33 cellular contexts compared by ENCODE assay signal in genomic region chr15:86066174-86066829, GRCh38. TPM values are rescaled to one million over a fixed set of nuclear protein-coding genes. Genes with fewer than 3 reads are reported as not detected.
"Had no signal": no experiment of that assay in that cellular context is flagged by ENCODE, and none has a peak within 500 bp of the region (broad histone marks: within the 10 kb centered on the region; RNA-seq: fewer than 3 reads in every experiment).

No MANE protein-coding gene starts in this region.

- ATAC-seq: naive thymus-derived CD8-positive, alpha-beta T cell; pancreas; right cardiac atrium; right lobe of liver; stimulated activated memory B cell treated with anti-CD40 and anti-IgM and Interleukin-4, amounts not matched to agents 10 μg/mL and 1 μg/mL and 100 μg/mL, for 72 hours; stimulated activated naive CD8-positive, alpha-beta T cell treated with anti-CD3 and anti-CD28 coated beads, Interleukin-15, amount 100 ng/mL, for 72 hours; stimulated activated naive CD8-positive, alpha-beta T cell treated with anti-CD3 and anti-CD28 coated beads, Interleukin-15, Interleukin-2, amounts not matched to agents 100 U/mL and 50 U/mL, for 24 hours; upper lobe of right lung had no signal

- H3K4me3 ChIP-seq: pancreas, prostate gland, right lobe of liver, sigmoid colon, skin epidermis, smooth muscle cell, spleen, suprapubic skin, testis, tibial artery, transverse colon, upper lobe of right lung, uterus had no signal

- H3K4me2 ChIP-seq: smooth muscle cell had no signal

- H3K9me3 ChIP-seq: pancreas, prostate gland, right lobe of liver, suprapubic skin, testis, tibial artery, transverse colon, upper lobe of right lung, uterus had no signal

- DNase-seq: naive B cell; naive thymus-derived CD8-positive, alpha-beta T cell; nephron progenitor cell; pancreas; right cardiac atrium; right lobe of liver; sigmoid colon; spleen; stimulated activated CD4-positive, alpha-beta T cell treated with anti-CD3 and anti-CD28 coated beads, Interleukin-12 subunit alpha, Interleukin-12 subunit beta, amount 100 ng/mL, for 4 hours; stimulated activated CD4-positive, alpha-beta T cell treated with anti-CD3 and anti-CD28 coated beads, Interleukin-1b, Interleukin-23, amount 100 ng/mL, for 48 hours; stimulated activated CD4-positive, alpha-beta T cell treated with anti-CD3 and anti-CD28 coated beads, Interleukin-4, amount 100 ng/mL, for 1 hour; stimulated activated CD4-positive, alpha-beta T cell treated with anti-CD3 and anti-CD28 coated beads, Interleukin-4, amount 100 ng/mL, for 4 hours; stimulated activated CD8-positive, alpha-beta memory T cell treated with anti-CD3 and anti-CD28 coated beads, Interleukin-4, amount 100 ng/mL, for 48 hours; stimulated activated naive CD4-positive, alpha-beta T cell; stimulated activated naive CD8-positive, alpha-beta T cell treated with anti-CD3 and anti-CD28 coated beads, Interleukin-15, amount 100 ng/mL, for 72 hours; stimulated activated naive CD8-positive, alpha-beta T cell treated with anti-CD3 and anti-CD28 coated beads, Interleukin-15, Interleukin-2, amounts not matched to agents 100 U/mL and 50 U/mL, for 24 hours; substantia nigra; testis; tibial artery; transverse colon; upper lobe of right lung; uterus had no signal

- H3K27ac ChIP-seq: pancreas, prostate gland, right lobe of liver, sigmoid colon, skin epidermis, spleen, suprapubic skin, testis, tibial artery, transverse colon, upper lobe of right lung, uterus had no signal

- H3K4me1 ChIP-seq: pancreas, prostate gland, right lobe of liver, sigmoid colon, spleen, suprapubic skin, testis, tibial artery, transverse colon, upper lobe of right lung, uterus had no signal

- H3K27me3 ChIP-seq: right lobe of liver, suprapubic skin, testis, upper lobe of right lung, uterus had no signal

- H3K36me3 ChIP-seq: pancreas, prostate gland, right lobe of liver, sigmoid colon, spleen, suprapubic skin, tibial artery, transverse colon, upper lobe of right lung, uterus had no signal

RNA-seq across cellular contexts. Expression of gene AGBL1, which starts 13.4 kb away (rescaled TPM):
- total RNA-seq: naive thymus-derived CD8-positive, alpha-beta T cell; natural killer cell treated with Interleukin-12 subunit alpha and Interleukin-12 subunit beta and Interleukin-15 and Interleukin-18, amount 100 ng/mL, for 72 hours; omental fat pad; osteocyte; posterior vena cava; renal cortical epithelial cell; right cardiac atrium; right lobe of liver; smooth muscle cell; spleen had no signal
- polyA plus RNA-seq: naive thymus-derived CD8-positive, alpha-beta T cell; right cardiac atrium; sigmoid colon; smooth muscle cell; spleen; urinary bladder had no signal
